ENCODE assay signal across 16 cellular contexts in the genomic region with DNA sequence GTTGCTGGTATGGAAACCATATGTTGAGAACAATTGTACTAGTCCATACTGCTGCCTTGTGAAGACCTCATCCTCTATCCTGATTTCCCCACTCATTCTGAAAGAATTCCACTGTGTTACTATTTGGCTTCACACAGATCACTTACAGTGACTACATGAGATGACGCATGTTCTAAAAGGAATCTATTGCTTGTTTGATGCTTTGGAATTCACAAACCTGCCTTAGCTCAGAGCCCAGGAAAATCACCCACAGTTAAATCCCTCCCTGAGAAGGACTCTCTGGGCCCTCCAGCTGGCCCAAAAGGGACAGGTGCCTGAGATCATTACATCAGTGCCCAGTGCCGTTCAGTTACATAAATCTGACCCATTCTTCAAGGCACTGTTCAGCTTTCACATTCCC. TPM values are rescaled to one million over a fixed set of nuclear protein-coding genes. Genes with fewer than 3 reads are reported as not detected.
DNase-seq lines count a peak whose midpoint lies in the region; ATAC-seq and TF ChIP-seq lines count a peak whose summit lies in the region.
"Had no signal": no experiment of that assay in that cellular context is flagged by ENCODE, and none has a peak within 500 bp of the region (broad histone marks: within the 10 kb centered on the region; RNA-seq: fewer than 3 reads in every experiment).

No MANE protein-coding gene starts in this region.

- ATAC-seq in HG03469 (IDR thresholded peaks at IDR 0.05; ENCODE audit: unreplicated experiment) = no peak
- ATAC-seq: activated CD8-positive, alpha-beta T cell treated with anti-CD3 and anti-CD28 coated beads for 36 hours had no signal

- H3F3A ChIP-seq in MM.1S (ENCODE audit: insufficient read depth, low read length) = no peaks in the 10 kb centered on the region

- H3K27ac ChIP-seq in esophagus muscularis mucosa (replicated peaks in 1 of 4) (peak overlapping the region; percentile 46 to 64 (median 52)), osteoblast (ENCODE audit: low read depth, low read length) (peak overlapping the region; percentile 15), MM.1S (ENCODE audit: low read length) (no peak overlapping the region)
- H3K27ac ChIP-seq: RWPE1, vagina had no signal

- H3K36me3 ChIP-seq in esophagus muscularis mucosa = no peaks in the 10 kb centered on the region
- H3K36me3 ChIP-seq in osteoblast (ENCODE audit: insufficient read depth, low read length) = no peaks in the 10 kb centered on the region
- H3K36me3 ChIP-seq in MM.1S (replicated peaks; ENCODE audit: insufficient read depth, low read length) = no peaks in the 10 kb centered on the region
- H3K36me3 ChIP-seq: BE2C, vagina had no signal

- H3K27me3 ChIP-seq in esophagus muscularis mucosa (no peaks in the 10 kb centered on the region), osteoblast (ENCODE audit: insufficient read depth, low read length) (no peaks in the 10 kb centered on the region), MM.1S (replicated peaks; ENCODE audit: insufficient read depth, low read length) (no peaks in the 10 kb centered on the region)
- H3K27me3 ChIP-seq: BE2C, vagina had no signal

- DNase-seq in AG08395 (ENCODE audit: low spot score) = peak; percentile 63
- DNase-seq in NCI-H226 = peak; percentile 49
- DNase-seq in esophagus muscularis mucosa (ENCODE audit: extremely low spot score) = no peak
- DNase-seq in osteoblast (ENCODE audit: insufficient read length, low spot score, missing footprints) = peak; percentile 95
- no peak for DNase-seq in stimulated activated CD4-positive, alpha-beta T cell treated with anti-CD3 and anti-CD28 coated beads, Interleukin-1b, Interleukin-23, amount 100 ng/mL, for 48 hours
- DNase-seq in NCI-H510A treated with DMSO at 0.1 percent for 48 hours (lab: John Stamatoyannopoulos, UW) = no peak
- DNase-seq in MM.1S = no peak
- DNase-seq: activated CD8-positive, alpha-beta T cell treated with anti-CD3 and anti-CD28 coated beads for 36 hours; BE2C; DND-41; GOT3; NCI-H1417 treated with DMSO at 0.1 percent for 48 hours; NCI-H526 had no signal

- no peak for TF ChIP-seq CTCF in esophagus muscularis mucosa (IDR thresholded peaks at IDR 0.05)
- TF ChIP-seq CTCF in osteoblast (IDR thresholded peaks at IDR 0.05; ENCODE audit: extremely low read depth, low read depth, low read length) = no peak
- no peak for TF ChIP-seq CTCF in MM.1S (IDR thresholded peaks at IDR 0.05; ENCODE audit: low read length)

- H3K79me2 ChIP-seq in osteoblast (ENCODE audit: insufficient read depth, low read length) = no peaks in the 10 kb centered on the region
- H3K79me2 ChIP-seq in MM.1S (ENCODE audit: low read length) = no peaks in the 10 kb centered on the region

- H3K9me3 ChIP-seq in esophagus muscularis mucosa (no peaks in the 10 kb centered on the region), osteoblast (ENCODE audit: low read depth, low read length) (no peaks in the 10 kb centered on the region), MM.1S (replicated peaks; ENCODE audit: insufficient read depth, low read length) (no peaks in the 10 kb centered on the region)
- H3K9me3 ChIP-seq: BE2C, vagina had no signal

- 70% methylated on average over 2 of the region's 2 CpGs for WGBS in esophagus muscularis mucosa

- intact Hi-C loops in esophagus muscularis mucosa (cut with DNase I) = no loop called here

- H4K20me1 ChIP-seq in osteoblast (ENCODE audit: insufficient read depth, low read length) (peaks cover 2% of the 10 kb centered on the region), MM.1S (ENCODE audit: insufficient read depth, low read length) (no peaks in the 10 kb centered on the region)

- H3K4me1 ChIP-seq in esophagus muscularis mucosa (peaks cover 17 to 52% (median 47%) of the 10 kb centered on the region in 4 donors), osteoblast (ENCODE audit: insufficient read depth, low read length) (peaks cover 15% of the 10 kb centered on the region), MM.1S (ENCODE audit: low read length) (no peaks in the 10 kb centered on the region)

- TF ChIP-seq EP300 in esophagus muscularis mucosa (IDR thresholded peaks at IDR 0.05) = no peak

- no peaks in the 10 kb centered on the region for H3K9me2 ChIP-seq in MM.1S (replicated peaks; ENCODE audit: insufficient read depth, low read length)

- H3K4me2 ChIP-seq in osteoblast (ENCODE audit: insufficient read depth, low read length) = peak overlapping the region; percentile 1
- no peak overlapping the region for H3K4me2 ChIP-seq in MM.1S (ENCODE audit: low read depth, low read length)

- no peak for TF ChIP-seq POLR2A in esophagus muscularis mucosa (IDR thresholded peaks at IDR 0.05; ENCODE audit: low read depth)

- no peak overlapping the region for H3K9ac ChIP-seq in MM.1S (ENCODE audit: low read length)

- H3K4me3 ChIP-seq in esophagus muscularis mucosa (no peak overlapping the region), osteoblast (ENCODE audit: insufficient read depth, low read length) (no peak overlapping the region), MM.1S (ENCODE audit: low read length) (no peak overlapping the region)
- H3K4me3 ChIP-seq: vagina had no signal

- H2AFZ ChIP-seq in osteoblast (ENCODE audit: low read length) (no peak overlapping the region), MM.1S (ENCODE audit: low read length) (no peak overlapping the region)

RNA-seq across cellular contexts. Expression of a gene that starts 45.3 kb away (rescaled TPM):
- total RNA-seq in esophagus muscularis mucosa (10 to 100 TPM; 22.0 to 26.1 (median 23.4) TPM), osteoblast (1.5 and 3.3 TPM in 2 replicates)

Comparison
In these comparisons a context has a peak if more than half of its experiments do, and no peak if none do; other contexts are left out.
1. DNase-seq: peak in AG08395 (single experiment), NCI-H226 (single experiment) and osteoblast (single experiment); none in esophagus muscularis mucosa (single experiment), stimulated activated CD4-positive, alpha-beta T cell treated with anti-CD3 and anti-CD28 coated beads, Interleukin-1b, Interleukin-23, amount 100 ng/mL, for 48 hours (single experiment), NCI-H510A treated with DMSO at 0.1 percent for 48 hours (single experiment) and MM.1S (single experiment).